Comparison of ENCODE assay signal across 18 cellular contexts in genomic region chr20:61731363-61732181, GRCh38.
DNase-seq lines count a peak whose midpoint lies in the region; ATAC-seq and TF ChIP-seq lines count a peak whose summit lies in the region.
"Had no signal": no experiment of that assay in that cellular context is flagged by ENCODE, and none has a peak within 500 bp of the region (broad histone marks: within the 10 kb centered on the region; RNA-seq: fewer than 3 reads in every experiment).

No MANE protein-coding gene starts in this region.

- H3K14ac ChIP-seq in IMR-90 (replicated peaks; ENCODE audit: low read depth, low read length) (no peak overlapping the region), neuronal stem cell (ENCODE audit: low read length) (peak overlapping the region; percentile 43)

- peak; percentile 96 for ATAC-seq in IMR-90 (ENCODE audit: low read depth)
- no peak for ATAC-seq in activated CD4-positive, alpha-beta T cell treated with anti-CD3 and anti-CD28 coated beads for 36 hours
- ATAC-seq: effector memory CD8-positive, alpha-beta T cell; stimulated activated effector memory CD8-positive, alpha-beta T cell treated with anti-CD3 and anti-CD28 coated beads, Interleukin-12 subunit alpha, Interleukin-12 subunit beta, amount 100 ng/mL, for 72 hours had no signal

- H3K18ac ChIP-seq in IMR-90 (ENCODE audit: low read depth, low read length): no peak overlapping the region
- H3K18ac ChIP-seq in neuronal stem cell (ENCODE audit: low read length): peak overlapping the region; percentile 74

- DNase-seq in CD14-positive monocyte (ENCODE audit: low spot score) (peak; percentile 33), IMR-90 (peak; percentile 72), mammary epithelial cell (peak; percentile 50), neuronal stem cell (ENCODE audit: low spot score) (no peak), NCI-H2029 (lab: John Stamatoyannopoulos, UW) (no peak), glutamatergic neuron (no peak), thyroid gland (no peak)
- DNase-seq in activated CD4-positive, alpha-beta T cell treated with anti-CD3 and anti-CD28 coated beads for 36 hours: no peak
- DNase-seq: activated CD4-positive, CD25-positive, alpha-beta regulatory T cell; activated naive CD4-positive, alpha-beta T cell treated with anti-CD3 and anti-CD28 coated beads for 36 hours; DND-41; effector memory CD8-positive, alpha-beta T cell; H9; KBM-7; NCI-H446 treated with DMSO at 0.1 percent for 48 hours; OCI-M1; sigmoid colon had no signal

- peaks cover 10% of the 10 kb centered on the region; the same call in 1 of the 2 replicates for H3K9me3 ChIP-seq in IMR-90 (ENCODE audit: control insufficient read depth, insufficient read depth, low read length)
- H3K9me3 ChIP-seq in mammary epithelial cell (replicated peaks; ENCODE audit: insufficient read depth, low read length): peaks cover 3% of the 10 kb centered on the region
- H3K9me3 ChIP-seq in neuronal stem cell (replicated peaks in 1 of 2; ENCODE audit: control insufficient read depth in 2 of 2, insufficient read depth in 1 of 2, low read depth in 1 of 2, low read length in 2 of 2): peaks cover 0 to 4% of the 10 kb centered on the region in 2 donors
- no peaks in the 10 kb centered on the region for H3K9me3 ChIP-seq in thyroid gland
- H3K9me3 ChIP-seq: sigmoid colon had no signal

- H3K9me3 Mint-ChIP-seq in CD14-positive monocyte (peaks cover 0 to 55% (median 25%) of the 10 kb centered on the region in 7 donors), glutamatergic neuron (ENCODE audit: unreplicated experiment) (peaks cover 2% of the 10 kb centered on the region)
- no peaks in the 10 kb centered on the region for H3K9me3 Mint-ChIP-seq in activated CD4-positive, alpha-beta T cell treated with anti-CD3 and anti-CD28 coated beads for 36 hours (ENCODE audit: low read depth)
- H3K9me3 Mint-ChIP-seq: activated naive CD4-positive, alpha-beta T cell treated with anti-CD3 and anti-CD28 coated beads for 36 hours; effector memory CD8-positive, alpha-beta T cell; H9; stimulated activated effector memory CD8-positive, alpha-beta T cell treated with anti-CD3 and anti-CD28 coated beads, Interleukin-12 subunit alpha, Interleukin-12 subunit beta, amount 100 ng/mL, for 72 hours had no signal

- H3K27ac ChIP-seq in IMR-90 (ENCODE audit: insufficient read depth, low read length) (no peak overlapping the region), mammary epithelial cell (ENCODE audit: insufficient read depth, low read depth, low read length) (no peak overlapping the region), neuronal stem cell (replicated peaks; ENCODE audit: low read length) (no peak overlapping the region), thyroid gland (no peak overlapping the region)
- H3K27ac ChIP-seq: sigmoid colon had no signal

- no peaks in the 10 kb centered on the region for H3K9me1 ChIP-seq in IMR-90 (ENCODE audit: insufficient read depth, low read length)

- no peak overlapping the region for H3K27ac Mint-ChIP-seq in CD14-positive monocyte
- no peak overlapping the region for H3K27ac Mint-ChIP-seq in activated CD4-positive, alpha-beta T cell treated with anti-CD3 and anti-CD28 coated beads for 36 hours
- no peak overlapping the region for H3K27ac Mint-ChIP-seq in glutamatergic neuron (ENCODE audit: unreplicated experiment)
- H3K27ac Mint-ChIP-seq: activated naive CD4-positive, alpha-beta T cell treated with anti-CD3 and anti-CD28 coated beads for 36 hours; effector memory CD8-positive, alpha-beta T cell; H9; stimulated activated effector memory CD8-positive, alpha-beta T cell treated with anti-CD3 and anti-CD28 coated beads, Interleukin-12 subunit alpha, Interleukin-12 subunit beta, amount 100 ng/mL, for 72 hours had no signal

- no peak overlapping the region for H3K4me3 ChIP-seq in IMR-90 (ENCODE audit: insufficient read depth, low read depth, low read length)
- no peak overlapping the region for H3K4me3 ChIP-seq in mammary epithelial cell (replicated peaks in 1 of 3; ENCODE audit: insufficient read depth in 1 of 3, low read depth in 2 of 3, low read length in 3 of 3)
- no peak overlapping the region for H3K4me3 ChIP-seq in neuronal stem cell (ENCODE audit: low read length in 2 of 2)
- H3K4me3 ChIP-seq in thyroid gland (replicated peaks in 1 of 3): no peak overlapping the region
- H3K4me3 ChIP-seq: sigmoid colon had no signal

- H3K4ac ChIP-seq in IMR-90 (ENCODE audit: low read depth, low read length) (no peak overlapping the region), neuronal stem cell (ENCODE audit: low read length) (no peak overlapping the region)

- H2BK15ac ChIP-seq in IMR-90 (ENCODE audit: low read depth, low read length) (no peak overlapping the region), neuronal stem cell (ENCODE audit: low read length) (peak overlapping the region; percentile 61)

- dilution Hi-C loops in IMR-90 (cut with HindIII; ENCODE audit: low sequenced_read_pairs, unreplicated experiment): no loop called here
- dilution Hi-C loops in mammary epithelial cell (cut with HindIII; ENCODE audit: low sequenced_read_pairs): no loop called here

- no peak for TF ChIP-seq POLR2A in IMR-90 (IDR thresholded peaks at IDR 0.05; ENCODE audit: low read depth, low read length)
- TF ChIP-seq POLR2A in thyroid gland (IDR thresholded peaks at IDR 0.05): no peak

- in situ Hi-C loops in IMR-90 (cut with MboI; ENCODE audit: low sequenced_read_pairs) (no loop called here), mammary epithelial cell (cut with MboI; ENCODE audit: low sequenced_read_pairs in 2 of 2) (no loop called here)

- intact Hi-C loops in CD14-positive monocyte (cut with micrococcal nuclease) (no loop called here), IMR-90 (cut with micrococcal nuclease) (no loop called here), mammary epithelial cell (cut with micrococcal nuclease) (no loop called here), thyroid gland (cut with DNase I) (no loop called here)
- intact Hi-C loops in activated CD4-positive, alpha-beta T cell treated with anti-CD3 and anti-CD28 coated beads for 36 hours (cut with DNase I, micrococcal nuclease): no loop called here

- H2AFZ ChIP-seq in IMR-90 (replicated peaks; ENCODE audit: low read length, poor library complexity) (peak overlapping the region; percentile 33), mammary epithelial cell (ENCODE audit: low read depth, low read length) (no peak overlapping the region), neuronal stem cell (ENCODE audit: low read length) (no peak overlapping the region)

- H3K4me1 Mint-ChIP-seq in CD14-positive monocyte: no peaks in the 10 kb centered on the region
- H3K4me1 Mint-ChIP-seq in activated CD4-positive, alpha-beta T cell treated with anti-CD3 and anti-CD28 coated beads for 36 hours: no peaks in the 10 kb centered on the region
- peaks cover 7% of the 10 kb centered on the region for H3K4me1 Mint-ChIP-seq in glutamatergic neuron (ENCODE audit: low read depth, unreplicated experiment)
- H3K4me1 Mint-ChIP-seq: stimulated activated effector memory CD8-positive, alpha-beta T cell treated with anti-CD3 and anti-CD28 coated beads, Interleukin-12 subunit alpha, Interleukin-12 subunit beta, amount 100 ng/mL, for 72 hours had no signal

- H3K79me2 ChIP-seq in mammary epithelial cell (ENCODE audit: insufficient read depth, low read length): no peaks in the 10 kb centered on the region

- CTCF ChIA-PET in IMR-90 (lab: Yijun Ruan, JAX) (no interaction called here), mammary epithelial cell (lab: Charles Lee; ENCODE audit: low non-redundant PET) (no interaction called here)
- CTCF ChIA-PET in activated CD4-positive, alpha-beta T cell treated with anti-CD3 and anti-CD28 coated beads for 36 hours (lab: Charles Lee): no interaction called here

- H3K27me3 Mint-ChIP-seq in CD14-positive monocyte (ENCODE audit: low read depth in 3 of 3) (peaks cover 4 to 8% (median 4%) of the 10 kb centered on the region in 3 donors), glutamatergic neuron (ENCODE audit: unreplicated experiment) (peaks cover 12% of the 10 kb centered on the region)
- peaks cover 2% of the 10 kb centered on the region for H3K27me3 Mint-ChIP-seq in activated CD4-positive, alpha-beta T cell treated with anti-CD3 and anti-CD28 coated beads for 36 hours

- H4K5ac ChIP-seq in IMR-90 (ENCODE audit: low read depth, low read length): no peak overlapping the region

- H4K8ac ChIP-seq in IMR-90 (ENCODE audit: low read depth in 2 of 2, low read length in 2 of 2): no peak overlapping the region
- H4K8ac ChIP-seq in neuronal stem cell (ENCODE audit: low read depth, low read length): no peak overlapping the region

- no peak overlapping the region for H2BK5ac ChIP-seq in IMR-90 (ENCODE audit: low read depth, low read length, poor library complexity, severe bottlenecking)
- no peak overlapping the region for H2BK5ac ChIP-seq in neuronal stem cell (ENCODE audit: low read length)

- no TSS peak for BruUV-seq in IMR-90 (replicated peaks; lab: Mats Ljungman, UMichigan)
- no TSS peak for BruUV-seq in mammary epithelial cell (replicated peaks; lab: Mats Ljungman, UMichigan)

- H4K91ac ChIP-seq in IMR-90 (ENCODE audit: insufficient read depth, low read depth, low read length): no peak overlapping the region
- no peak overlapping the region for H4K91ac ChIP-seq in neuronal stem cell (ENCODE audit: low read depth, low read length, poor library complexity)

- POLR2A ChIA-PET in IMR-90 (lab: Charles Lee; ENCODE audit: unreplicated experiment): no interaction called here
- POLR2A ChIA-PET in activated CD4-positive, alpha-beta T cell treated with anti-CD3 and anti-CD28 coated beads for 36 hours (lab: Charles Lee): no interaction called here

- H3K4me1 ChIP-seq in IMR-90 (ENCODE audit: control insufficient read depth, insufficient read depth, low read length) (no peaks in the 10 kb centered on the region), mammary epithelial cell (ENCODE audit: insufficient read depth, low read length) (no peaks in the 10 kb centered on the region), neuronal stem cell (ENCODE audit: control insufficient read depth in 2 of 2, insufficient read depth in 1 of 2, low read depth in 1 of 2, low read length in 2 of 2) (peaks cover 20 to 25% of the 10 kb centered on the region in 2 donors), thyroid gland (no peaks in the 10 kb centered on the region)
- H3K4me1 ChIP-seq: sigmoid colon had no signal

- H2AK5ac ChIP-seq in IMR-90 (ENCODE audit: low read depth, low read length) (no peak overlapping the region), neuronal stem cell (ENCODE audit: low read depth, low read length) (peak overlapping the region; percentile 68)

- no peak overlapping the region for H3K9ac ChIP-seq in IMR-90 (ENCODE audit: low read depth, low read length)
- H3K9ac ChIP-seq in mammary epithelial cell (ENCODE audit: insufficient read depth, low read length): no peak overlapping the region
- peak overlapping the region; percentile 24 for H3K9ac ChIP-seq in neuronal stem cell (ENCODE audit: low read depth, low read length, poor library complexity)

- TF ChIP-seq CTCF in CD14-positive monocyte (IDR thresholded peaks at IDR 0.05) (no peak), IMR-90 (conservative IDR thresholded peaks at IDR 0.05; ENCODE audit: low read depth, low read length) (no peak), mammary epithelial cell (conservative IDR thresholded peaks at IDR 0.05 in 1 of 2, IDR thresholded peaks at IDR 0.05 in 1 of 2; ENCODE audit: extremely low read depth in 1 of 2, insufficient read depth in 1 of 2, low read depth in 1 of 2, low read length in 2 of 2) (no peak), glutamatergic neuron (IDR thresholded peaks at IDR 0.05; ENCODE audit: partially characterized antibody, unreplicated experiment) (no peak), thyroid gland (IDR thresholded peaks at IDR 0.05) (no peak)

- H3K23ac ChIP-seq in IMR-90 (ENCODE audit: low read depth, low read length): no peak overlapping the region
- peak overlapping the region; percentile 35 for H3K23ac ChIP-seq in neuronal stem cell (ENCODE audit: low read depth, low read length, poor library complexity)

- no peak overlapping the region for H2BK20ac ChIP-seq in IMR-90 (ENCODE audit: low read depth, low read length)

- H3K36me3 Mint-ChIP-seq in CD14-positive monocyte (no peaks in the 10 kb centered on the region), glutamatergic neuron (ENCODE audit: unreplicated experiment) (no peaks in the 10 kb centered on the region)
- no peaks in the 10 kb centered on the region for H3K36me3 Mint-ChIP-seq in activated CD4-positive, alpha-beta T cell treated with anti-CD3 and anti-CD28 coated beads for 36 hours (ENCODE audit: low read depth)
- H3K36me3 Mint-ChIP-seq: stimulated activated effector memory CD8-positive, alpha-beta T cell treated with anti-CD3 and anti-CD28 coated beads, Interleukin-12 subunit alpha, Interleukin-12 subunit beta, amount 100 ng/mL, for 72 hours had no signal

- no peaks in the 10 kb centered on the region for H3K79me1 ChIP-seq in IMR-90 (ENCODE audit: low read depth in 1 of 2, low read length in 2 of 2)
- no peaks in the 10 kb centered on the region for H3K79me1 ChIP-seq in neuronal stem cell (ENCODE audit: low read depth, low read length)

- H4K20me1 ChIP-seq in IMR-90 (ENCODE audit: insufficient read depth, low read length) (no peaks in the 10 kb centered on the region), mammary epithelial cell (ENCODE audit: insufficient read depth, low read length) (no peaks in the 10 kb centered on the region)

- H3K4me3 Mint-ChIP-seq in CD14-positive monocyte (no peak overlapping the region), glutamatergic neuron (ENCODE audit: unreplicated experiment) (no peak overlapping the region)
- no peak overlapping the region for H3K4me3 Mint-ChIP-seq in activated CD4-positive, alpha-beta T cell treated with anti-CD3 and anti-CD28 coated beads for 36 hours
- H3K4me3 Mint-ChIP-seq: activated naive CD4-positive, alpha-beta T cell treated with anti-CD3 and anti-CD28 coated beads for 36 hours; effector memory CD8-positive, alpha-beta T cell; H9; stimulated activated effector memory CD8-positive, alpha-beta T cell treated with anti-CD3 and anti-CD28 coated beads, Interleukin-12 subunit alpha, Interleukin-12 subunit beta, amount 100 ng/mL, for 72 hours had no signal

- no peak overlapping the region for H3K56ac ChIP-seq in IMR-90 (ENCODE audit: extremely low read depth, insufficient read depth, low read length)

- no peak overlapping the region for H2BK12ac ChIP-seq in neuronal stem cell (ENCODE audit: low read length)

- no peak overlapping the region for H2BK120ac ChIP-seq in IMR-90 (ENCODE audit: low read depth, low read length)
- no peak overlapping the region for H2BK120ac ChIP-seq in neuronal stem cell (ENCODE audit: low read depth, low read length)

- H3K36me3 ChIP-seq in IMR-90 (ENCODE audit: control insufficient read depth, insufficient read depth, low read length): no peaks in the 10 kb centered on the region
- no peaks in the 10 kb centered on the region for H3K36me3 ChIP-seq in mammary epithelial cell (ENCODE audit: insufficient read depth, low read length)
- peaks cover 0 to 4% of the 10 kb centered on the region in 2 donors for H3K36me3 ChIP-seq in neuronal stem cell (replicated peaks in 1 of 2; ENCODE audit: control insufficient read depth in 2 of 2, insufficient read depth in 2 of 2, low read length in 2 of 2)
- no peaks in the 10 kb centered on the region for H3K36me3 ChIP-seq in thyroid gland
- H3K36me3 ChIP-seq: sigmoid colon had no signal

- H3K4me2 ChIP-seq in IMR-90 (ENCODE audit: low read depth, low read length) (no peak overlapping the region), mammary epithelial cell (ENCODE audit: insufficient read depth, low read depth, low read length) (no peak overlapping the region), neuronal stem cell (ENCODE audit: insufficient read depth, low read length, poor library complexity, severe bottlenecking) (no peak overlapping the region)

- TF ChIP-seq RAD21 in IMR-90 (IDR thresholded peaks at IDR 0.05; ENCODE audit: low read length): no peak

- 83% methylated on average over 10 of the region's 22 CpGs; no CpG with 5 or more reads in 1 of the 2 experiments for WGBS in IMR-90 (ENCODE audit: extremely low coverage in 2 of 2, insufficient read length in 1 of 2), 2 experiments
- WGBS in mammary epithelial cell (ENCODE audit: low coverage, missing lambda C conversion rate): 72% methylated on average over 4 of the region's 22 CpGs
- no CpG with 5 or more reads among the region's 22 CpGs for WGBS in neuronal stem cell (ENCODE audit: extremely low coverage in 2 of 2, insufficient read length in 2 of 2, insufficient replicate concordance in 1 of 2), 2 donors
- 56 to 78% methylated on average over 4 to 14 of the region's 22 CpGs for WGBS in thyroid gland, 2 donors

- H3K27me3 ChIP-seq in IMR-90 (ENCODE audit: control insufficient read depth, insufficient read depth, low read length) (peaks cover 6% of the 10 kb centered on the region; the same call in 1 of the 2 replicates), mammary epithelial cell (ENCODE audit: insufficient read depth, low read length) (no peaks in the 10 kb centered on the region), neuronal stem cell (ENCODE audit: control insufficient read depth in 3 of 3, insufficient read depth in 3 of 3, low read depth in 1 of 3, low read length in 3 of 3) (no peaks in the 10 kb centered on the region), thyroid gland (no peaks in the 10 kb centered on the region)

- H2AK9ac ChIP-seq in IMR-90 (replicated peaks; ENCODE audit: low read depth, low read length, poor library complexity): peak overlapping the region; percentile 39

Comparison
In these comparisons a context has a peak if more than half of its experiments do, and no peak if none do; other contexts are left out.
1. DNase-seq: peak in CD14-positive monocyte (single experiment), IMR-90 (single experiment) and mammary epithelial cell (single experiment); none in neuronal stem cell (single experiment), activated CD4-positive, alpha-beta T cell treated with anti-CD3 and anti-CD28 coated beads for 36 hours (single experiment), NCI-H2029 (single experiment), glutamatergic neuron (single experiment) and thyroid gland (0 of 2).